Comparison of ENCODE assay signal across 15 cellular contexts in genomic region chr17:34725008-34725407, GRCh38.
"Had no signal": no experiment of that assay in that cellular context is flagged by ENCODE, and none has a peak within 500 bp of the region (broad histone marks: within the 10 kb centered on the region; RNA-seq: fewer than 3 reads in every experiment).

No MANE protein-coding gene starts in this region.

- H3K27me3 ChIP-seq: brain microvascular endothelial cell, transverse colon had no signal

- H3K36me3 ChIP-seq: brain microvascular endothelial cell, esophagus muscularis mucosa, left ventricle myocardium inferior, transverse colon had no signal

- H3K4me1 ChIP-seq: esophagus muscularis mucosa, left ventricle myocardium inferior, transverse colon had no signal

- DNase-seq: activated effector memory CD4-positive, alpha-beta T cell treated with anti-CD3 and anti-CD28 coated beads, Interleukin-2, amount 50 U/mL, for 16 hours; activated T-cell treated with anti-CD3 and anti-CD28 coated beads, Interleukin-2, amount 50 U/mL, for 4 hours; brain microvascular endothelial cell; cerebellar nuclear complex; left ventricle myocardium inferior; stimulated activated CD4-positive, alpha-beta T cell treated with anti-CD3 and anti-CD28 coated beads, Interleukin-12 subunit alpha, Interleukin-12 subunit beta, amount 100 ng/mL, for 4 hours; stimulated activated naive CD4-positive, alpha-beta T cell; substantia nigra; transverse colon had no signal

- H3K27ac Mint-ChIP-seq: activated naive CD8-positive, alpha-beta T cell; memory B cell; nephron had no signal

- H3K36me3 Mint-ChIP-seq: activated naive CD8-positive, alpha-beta T cell; memory B cell had no signal

- FAIRE-seq: endometrium had no signal

- H3K4me3 ChIP-seq: esophagus muscularis mucosa, left ventricle myocardium inferior, transverse colon had no signal

- H3K4me1 Mint-ChIP-seq: memory B cell, nephron had no signal

- H3K9me3 ChIP-seq: esophagus muscularis mucosa, left ventricle myocardium inferior, transverse colon had no signal

- H3K9me3 Mint-ChIP-seq: activated T-cell treated with anti-CD3 and anti-CD28 coated beads, Interleukin-2, amount 50 U/mL, for 4 hours; memory B cell; nephron had no signal

- H3K27me3 Mint-ChIP-seq: activated naive CD8-positive, alpha-beta T cell had no signal

- H3K4me3 Mint-ChIP-seq: activated naive CD8-positive, alpha-beta T cell; activated T-cell treated with anti-CD3 and anti-CD28 coated beads, Interleukin-2, amount 50 U/mL, for 4 hours; memory B cell; nephron had no signal

- ATAC-seq: activated CD4-positive, CD25-positive, alpha-beta regulatory T cell treated with anti-CD3 and anti-CD28 coated beads, Interleukin-2, amount 50 U/mL, for 24 hours; activated T-cell treated with anti-CD3 and anti-CD28 coated beads, Interleukin-2, amount 50 U/mL, for 4 hours had no signal

- H3K27ac ChIP-seq: brain microvascular endothelial cell, esophagus muscularis mucosa, left ventricle myocardium inferior, transverse colon had no signal
